Comparison of ENCODE assay signal across 1 cellular context in genomic region chr20:46084805-46085792, GRCh38.
TF ChIP-seq lines count a peak whose summit lies in the region.

No MANE protein-coding gene starts in this region.

TF ChIP-seq in HepG2, 621 proteins besides CTCF, POLR2A, EP300 and RAD21 (continued from another document and continues in another):
- TF ChIP-seq BRF2 (CRISPR knock-in tag; IDR thresholded peaks at IDR 0.05) (no peak), HNF4A (CRISPR knock-in tag; IDR thresholded peaks at IDR 0.05) (no peak), TBX3 (IDR thresholded peaks at IDR 0.05; ENCODE audit: borderline replicate concordance) (peak; percentile 60; the same call in 1 of the 2 replicates), ZKSCAN1 (IDR thresholded peaks at IDR 0.05; ENCODE audit: low read length) (0 out of 2 replicates have a peak, but pooled peaks have one; percentile 60), ZNF7 (CRISPR knock-in tag; IDR thresholded peaks at IDR 0.05) (no peak), ZNF430 (CRISPR knock-in tag; IDR thresholded peaks at IDR 0.05) (no peak), ZNF710 (CRISPR knock-in tag; IDR thresholded peaks at IDR 0.05; ENCODE audit: borderline replicate concordance) (no peak), SOX13 (IDR thresholded peaks at IDR 0.05) (no peak), SOX13 (CRISPR knock-in tag; conservative IDR thresholded peaks at IDR 0.05 in 1 of 2, IDR thresholded peaks at IDR 0.05 in 1 of 2) (0 out of 4 replicates have a peak, but pooled peaks of 1 of the 2 experiments have one; percentile 53), ZFP37 (CRISPR knock-in tag; IDR thresholded peaks at IDR 0.05; ENCODE audit: borderline replicate concordance) (no peak), HOXD1 (CRISPR knock-in tag; IDR thresholded peaks at IDR 0.05) (no peak), ZNF777 (CRISPR knock-in tag; IDR thresholded peaks at IDR 0.05) (no peak), ATF7 (IDR thresholded peaks at IDR 0.05) (no peak), ATF7 (CRISPR knock-in tag; IDR thresholded peaks at IDR 0.05) (no peak), ATF6 (CRISPR knock-in tag; conservative IDR thresholded peaks at IDR 0.05) (no peak), ZNF207 (IDR thresholded peaks at IDR 0.05; ENCODE audit: borderline replicate concordance) (no peak), ZNF224 (CRISPR knock-in tag; IDR thresholded peaks at IDR 0.05) (no peak), NFE2L1 (CRISPR knock-in tag; IDR thresholded peaks at IDR 0.05; ENCODE audit: borderline replicate concordance) (no peak), CREB3 (CRISPR knock-in tag; IDR thresholded peaks at IDR 0.05) (no peak), NFYC (CRISPR knock-in tag; IDR thresholded peaks at IDR 0.05) (no peak), ZNF577 (CRISPR knock-in tag; IDR thresholded peaks at IDR 0.05; ENCODE audit: borderline replicate concordance, low read depth) (no peak), ZNF17 (CRISPR knock-in tag; IDR thresholded peaks at IDR 0.05) (no peak), ERF (CRISPR knock-in tag; IDR thresholded peaks at IDR 0.05) (no peak), ZSCAN25 (CRISPR knock-in tag; IDR thresholded peaks at IDR 0.05) (peak; percentile 50; the same call in 1 of the 2 replicates), ZNF253 (CRISPR knock-in tag; IDR thresholded peaks at IDR 0.05; ENCODE audit: borderline replicate concordance) (no peak), ZNF775 (CRISPR knock-in tag; IDR thresholded peaks at IDR 0.05; ENCODE audit: borderline replicate concordance) (no peak), ZNF709 (CRISPR knock-in tag; IDR thresholded peaks at IDR 0.05) (no peak), THRA (CRISPR knock-in tag; IDR thresholded peaks at IDR 0.05; ENCODE audit: borderline replicate concordance) (no peak), TCF12 (IDR thresholded peaks at IDR 0.05) (no peak), TCF12 (CRISPR knock-in tag; IDR thresholded peaks at IDR 0.05) (no peak), PAX8 (CRISPR knock-in tag; IDR thresholded peaks at IDR 0.05; ENCODE audit: borderline replicate concordance) (no peak), ZNF546 (CRISPR knock-in tag; conservative IDR thresholded peaks at IDR 0.05) (no peak), ZNF230 (CRISPR knock-in tag; IDR thresholded peaks at IDR 0.05) (no peak), KDM2A (CRISPR knock-in tag; IDR thresholded peaks at IDR 0.05; ENCODE audit: borderline replicate concordance, low read depth) (no peak), POLR2AphosphoS5 (IDR thresholded peaks at IDR 0.05; ENCODE audit: low read depth, low read length) (no peak), MAF1 (CRISPR knock-in tag; IDR thresholded peaks at IDR 0.05; ENCODE audit: borderline replicate concordance) (no peak), ZBTB49 (CRISPR knock-in tag; IDR thresholded peaks at IDR 0.05; ENCODE audit: borderline replicate concordance) (no peak), HOXA9 (CRISPR knock-in tag; IDR thresholded peaks at IDR 0.05; ENCODE audit: borderline replicate concordance) (no peak), SP2 (CRISPR knock-in tag; IDR thresholded peaks at IDR 0.05) (no peak), FOXP1 (IDR thresholded peaks at IDR 0.05) (no peak), FOXP1 (CRISPR knock-in tag; IDR thresholded peaks at IDR 0.05) (peak; percentile 55), MED13 (CRISPR knock-in tag; IDR thresholded peaks at IDR 0.05) (no peak), ZNF543 (CRISPR knock-in tag; IDR thresholded peaks at IDR 0.05) (no peak), AKAP8 (CRISPR knock-in tag; IDR thresholded peaks at IDR 0.05) (no peak), ZMYM3 (CRISPR knock-in tag; IDR thresholded peaks at IDR 0.05) (no peak), CBX5 (CRISPR knock-in tag; IDR thresholded peaks at IDR 0.05; ENCODE audit: borderline replicate concordance) (no peak), ZNF800 (CRISPR knock-in tag; IDR thresholded peaks at IDR 0.05) (no peak), ZNF337 (CRISPR knock-in tag; IDR thresholded peaks at IDR 0.05; ENCODE audit: borderline replicate concordance, low read depth) (no peak), ZNF678 (CRISPR knock-in tag; IDR thresholded peaks at IDR 0.05) (no peak), BCLAF1 (IDR thresholded peaks at IDR 0.05) (no peak), ZKSCAN8 (CRISPR knock-in tag; IDR thresholded peaks at IDR 0.05; ENCODE audit: borderline replicate concordance) (no peak), TARDBP (CRISPR knock-in tag; IDR thresholded peaks at IDR 0.05) (no peak), E2F5 (CRISPR knock-in tag; conservative IDR thresholded peaks at IDR 0.05) (no peak), MTF2 (CRISPR knock-in tag; IDR thresholded peaks at IDR 0.05; ENCODE audit: borderline replicate concordance) (no peak), SIN3B (IDR thresholded peaks at IDR 0.05; ENCODE audit: low read length) (no peak), IRF2 (CRISPR knock-in tag; IDR thresholded peaks at IDR 0.05) (no peak), ATF3 (CRISPR knock-in tag; IDR thresholded peaks at IDR 0.05) (peak; percentile 80), TFAP4 (IDR thresholded peaks at IDR 0.05; ENCODE audit: borderline replicate concordance, low read depth) (no peak)
